In genomic region chr11:106276859-106277436, GRCh38 we compare ENCODE assay signal across 12 cellular contexts.
DNase-seq lines count a peak whose midpoint lies in the region; ATAC-seq, FAIRE-seq and TF ChIP-seq lines count a peak whose summit lies in the region.
"Had no signal": no experiment of that assay in that cellular context is flagged by ENCODE, and none has a peak within 500 bp of the region (broad histone marks: within the 10 kb centered on the region; RNA-seq: fewer than 3 reads in every experiment).

No MANE protein-coding gene starts in this region.

- no peak for DNase-seq in HepG2 (ENCODE audit: low spot score)
- no peak for DNase-seq in right lobe of liver
- DNase-seq in fibroblast of gingiva (ENCODE audit: low read depth): peak; percentile 30
- peak; percentile 22 for DNase-seq in urothelium cell line (ENCODE audit: low spot score)
- no peak for DNase-seq in effector memory CD8-positive, alpha-beta T cell
- DNase-seq in hippocampal formation (lab: John Stamatoyannopoulos, UW): no peak
- no peak for DNase-seq in mucosa of gallbladder (ENCODE audit: low spot score)
- DNase-seq: adrenal gland, NCI-H1930 had no signal

- no peak for TF ChIP-seq RAD21 in HepG2 (CRISPR knock-in tag; IDR thresholded peaks at IDR 0.05)

- H3K79me2 ChIP-seq in HepG2 (ENCODE audit: insufficient read depth, low read length) (no peaks in the 10 kb centered on the region), OCI-LY3 (ENCODE audit: low read length) (no peaks in the 10 kb centered on the region)
- H3K79me2 ChIP-seq: parathyroid adenoma had no signal

- H3K9me3 ChIP-seq in HepG2 (ENCODE audit: low read length) (peaks cover 53% of the 10 kb centered on the region), right lobe of liver (no peaks in the 10 kb centered on the region), OCI-LY3 (ENCODE audit: insufficient read depth, low read length) (no peaks in the 10 kb centered on the region)
- H3K9me3 ChIP-seq: adrenal gland had no signal

- H3K27me3 ChIP-seq in HepG2 (ENCODE audit: control insufficient read depth in 1 of 2, insufficient read depth in 2 of 2, low read length in 2 of 2) (no peaks in the 10 kb centered on the region), right lobe of liver (no peaks in the 10 kb centered on the region), OCI-LY3 (ENCODE audit: low read depth, low read length) (no peaks in the 10 kb centered on the region)
- H3K27me3 ChIP-seq: adrenal gland had no signal

- POLR2A ChIA-PET in HepG2 (lab: Yijun Ruan, JAX): no interaction called here

- CTCF ChIA-PET in HepG2 (lab: Yijun Ruan, JAX; ENCODE audit: low intra/inter-chr PET ratio, low total read pairs): no interaction called here

- H3K9ac ChIP-seq in HepG2 (ENCODE audit: insufficient read depth, low read depth, low read length): no peak overlapping the region
- H3K9ac ChIP-seq in OCI-LY3 (ENCODE audit: low read length): no peak overlapping the region
- H3K9ac ChIP-seq: parathyroid adenoma had no signal

- no peak overlapping the region for H3K27ac Mint-ChIP-seq in effector memory CD8-positive, alpha-beta T cell
- H3K27ac Mint-ChIP-seq: CD14-positive monocyte had no signal

- ATAC-seq in HepG2 (no peak), right lobe of liver (no peak)
- no peak for ATAC-seq in effector memory CD8-positive, alpha-beta T cell (replicated peaks)

- H3K36me3 ChIP-seq in HepG2 (replicated peaks in 1 of 2; ENCODE audit: control insufficient read depth in 1 of 2, insufficient read depth in 2 of 2, low read length in 2 of 2) (no peaks in the 10 kb centered on the region), right lobe of liver (no peaks in the 10 kb centered on the region), OCI-LY3 (replicated peaks; ENCODE audit: low read depth, low read length) (no peaks in the 10 kb centered on the region)
- H3K36me3 ChIP-seq: adrenal gland had no signal

- TF ChIP-seq EP300 in HepG2 (IDR thresholded peaks at IDR 0.05; ENCODE audit: low read depth in 2 of 2, low read length in 2 of 2) (no peak), HepG2 (CRISPR knock-in tag; IDR thresholded peaks at IDR 0.05; ENCODE audit: borderline replicate concordance) (no peak)

- H3K9me3 Mint-ChIP-seq in effector memory CD8-positive, alpha-beta T cell: peaks cover 4 to 7% of the 10 kb centered on the region in 2 donors

- intact Hi-C loops in HepG2 (cut with micrococcal nuclease; ENCODE audit: unreplicated experiment): loop anchor here (1.0 kb wide), 1 partner anchor 308 kb away; no protein-coding TSS in a partner anchor
- intact Hi-C loops in right lobe of liver (cut with DNase I): no loop called here

- no peak overlapping the region for H3K4me2 ChIP-seq in HepG2 (ENCODE audit: low read depth, low read length)
- H3K4me2 ChIP-seq in OCI-LY3 (ENCODE audit: low read length): no peak overlapping the region

- TF ChIP-seq CTCF in HepG2 (CRISPR knock-in tag; IDR thresholded peaks at IDR 0.05) (peak; percentile 23; the same call in 1 of the 2 replicates), right lobe of liver (IDR thresholded peaks at IDR 0.05) (no peak), OCI-LY3 (IDR thresholded peaks at IDR 0.05; ENCODE audit: low read depth, low read length) (peak; percentile 15; the same call in 1 of the 2 replicates)

- in situ Hi-C loops in HepG2 (cut with HindIII; ENCODE audit: extremely low pct_ligation_motif_present, low pct_unique_long_range_greater_than_20kb): no loop called here

- no peaks in the 10 kb centered on the region for H3K27me3 Mint-ChIP-seq in effector memory CD8-positive, alpha-beta T cell

- H3K4me1 ChIP-seq in HepG2 (ENCODE audit: insufficient read depth, low read length) (no peaks in the 10 kb centered on the region), right lobe of liver (no peaks in the 10 kb centered on the region), OCI-LY3 (ENCODE audit: low read length) (no peaks in the 10 kb centered on the region)
- H3K4me1 ChIP-seq: adrenal gland, parathyroid adenoma had no signal

- no peak overlapping the region for H3K4me3 Mint-ChIP-seq in effector memory CD8-positive, alpha-beta T cell
- H3K4me3 Mint-ChIP-seq: CD14-positive monocyte had no signal

- H3K4me1 Mint-ChIP-seq in effector memory CD8-positive, alpha-beta T cell (ENCODE audit: low read depth in 2 of 2): no peaks in the 10 kb centered on the region
- H3K4me1 Mint-ChIP-seq: CD14-positive monocyte had no signal

- H3K27ac ChIP-seq in HepG2 (ENCODE audit: extremely low read length, insufficient read depth, low read length) (no peak overlapping the region), right lobe of liver (no peak overlapping the region), OCI-LY3 (ENCODE audit: low read length) (no peak overlapping the region)
- H3K27ac ChIP-seq: adrenal gland, parathyroid adenoma had no signal

- TF ChIP-seq POLR2A in HepG2 (IDR thresholded peaks at IDR 0.05; ENCODE audit: insufficient read depth in 1 of 2, low read depth in 2 of 2, low read length in 2 of 2): no peak
- no peak for TF ChIP-seq POLR2A in right lobe of liver (IDR thresholded peaks at IDR 0.05)

- H2AFZ ChIP-seq in HepG2 (ENCODE audit: low read length): no peak overlapping the region
- no peak overlapping the region for H2AFZ ChIP-seq in OCI-LY3 (ENCODE audit: low read depth, low read length)
- H2AFZ ChIP-seq: parathyroid adenoma had no signal

- no peaks in the 10 kb centered on the region for H4K20me1 ChIP-seq in HepG2 (ENCODE audit: insufficient read depth, low read length)
- H4K20me1 ChIP-seq in OCI-LY3 (ENCODE audit: insufficient read depth, low read length): no peaks in the 10 kb centered on the region

- 0% methylated on average over 2 of the region's 2 CpGs for WGBS in HepG2 (ENCODE audit: low lambda C conversion rate)
- 17% methylated on average over 1 of the region's 2 CpGs for WGBS in right lobe of liver (ENCODE audit: insufficient coverage, low coverage, low lambda C conversion rate, missing lambda C conversion rate)

- FAIRE-seq in HepG2 (lab: Jason Lieb, UNC) (no peak), urothelium cell line (lab: Jason Lieb, UNC) (no peak)

- no peak overlapping the region for H3K4me3 ChIP-seq in HepG2 (replicated peaks in 1 of 3; ENCODE audit: insufficient read depth in 1 of 3, low read depth in 2 of 3, low read length in 3 of 3)
- no peak overlapping the region for H3K4me3 ChIP-seq in right lobe of liver
- H3K4me3 ChIP-seq in OCI-LY3 (ENCODE audit: low read length): no peak overlapping the region
- H3K4me3 ChIP-seq: adrenal gland had no signal

- BruUV-seq in HepG2 (replicated peaks; lab: Mats Ljungman, UMichigan): no TSS peak

- H3K36me3 Mint-ChIP-seq in effector memory CD8-positive, alpha-beta T cell (ENCODE audit: insufficient read depth): no peaks in the 10 kb centered on the region
- H3K36me3 Mint-ChIP-seq: CD14-positive monocyte had no signal

TF ChIP-seq in HepG2, 621 proteins besides CTCF, POLR2A, EP300 and RAD21:
- TF ChIP-seq STAG1 (CRISPR knock-in tag; IDR thresholded peaks at IDR 0.05) (peak; percentile 30; the same call in 1 of the 2 replicates), ZNF879 (CRISPR knock-in tag; IDR thresholded peaks at IDR 0.05) (no peak)

Comparison
In these comparisons a context has a peak if more than half of its experiments do, and no peak if none do; other contexts are left out.
1. CTCF ChIP-seq: peak in HepG2 (single experiment) and OCI-LY3 (single experiment); none in right lobe of liver (0 of 4).
2. DNase-seq: peak in fibroblast of gingiva (single experiment) and urothelium cell line (single experiment); none in HepG2 (single experiment), right lobe of liver (0 of 3), effector memory CD8-positive, alpha-beta T cell (0 of 3), hippocampal formation (0 of 2) and mucosa of gallbladder (single experiment).